Comparison of ENCODE assay signal across 1 cellular context in genomic region chr1:238649200-238649599, GRCh38.
TF ChIP-seq lines count a peak whose summit lies in the region.

No MANE protein-coding gene starts in this region.

TF ChIP-seq in IMR-90, 13 proteins besides CTCF, POLR2A, EP300 and RAD21 (continued from another document):
- TF ChIP-seq USF2 (IDR thresholded peaks at IDR 0.05; ENCODE audit: low read depth, low read length) (no peak), CEBPB (IDR thresholded peaks at IDR 0.05; ENCODE audit: low read depth, low read length) (no peak), RCOR1 (IDR thresholded peaks at IDR 0.05; ENCODE audit: insufficient replicate concordance, low read length) (no peak), MXI1 (IDR thresholded peaks at IDR 0.05; ENCODE audit: borderline replicate concordance, low read depth, low read length) (no peak), MAZ (IDR thresholded peaks at IDR 0.05; ENCODE audit: borderline replicate concordance, low read depth, low read length) (no peak), BHLHE40 (IDR thresholded peaks at IDR 0.05; ENCODE audit: low read depth, low read length) (no peak), CHD1 (IDR thresholded peaks at IDR 0.05; ENCODE audit: low read depth, low read length) (no peak)
TF ChIP-seq in IMR-90: peak in this region for 0.
